ENCODE assay signal across 7 cellular contexts in genomic region chr6:45423111-45423900, GRCh38. TPM values are rescaled to one million over a fixed set of nuclear protein-coding genes. Genes with fewer than 3 reads are reported as not detected.
DNase-seq lines count a peak whose midpoint lies in the region; ATAC-seq, FAIRE-seq and TF ChIP-seq lines count a peak whose summit lies in the region.

No MANE protein-coding gene starts in this region.

- FAIRE-seq in frontal cortex (lab: Jason Lieb, UNC), result no peak

- intact Hi-C loops in activated CD4-positive, alpha-beta memory T cell treated with anti-CD3 and anti-CD28 coated beads for 36 hours (cut with micrococcal nuclease), result loop anchor here (2.0 to 5.0 kb wide), 3 partner anchors 379 to 781 kb away; no protein-coding TSS in a partner anchor

- peaks cover 43% of the 10 kb centered on the region for H3K4me1 Mint-ChIP-seq in activated CD4-positive, alpha-beta memory T cell treated with anti-CD3 and anti-CD28 coated beads for 36 hours (ENCODE audit: low read depth)
- H3K4me1 Mint-ChIP-seq in naive thymus-derived CD8-positive, alpha-beta T cell, result peaks cover 19 to 60% (median 51%) of the 10 kb centered on the region in 4 donors
- peaks cover 23% of the 10 kb centered on the region for H3K4me1 Mint-ChIP-seq in type B pancreatic cell (ENCODE audit: unreplicated experiment)

- ATAC-seq in esophagus mucosa (peak; percentile 6), HG03139 (IDR thresholded peaks at IDR 0.05; ENCODE audit: unreplicated experiment) (no peak)
- peak in 1 of 2 donors; percentile 3 for ATAC-seq in naive thymus-derived CD8-positive, alpha-beta T cell

- CTCF ChIA-PET in activated CD4-positive, alpha-beta memory T cell treated with anti-CD3 and anti-CD28 coated beads for 36 hours (lab: Charles Lee), result interaction anchor here (1.0 to 2.8 kb wide), 4 partner anchors 291 to 768 kb away, joined by 3 to 13 read pairs (median 4); no protein-coding TSS in a partner anchor

- POLR2A ChIA-PET in activated CD4-positive, alpha-beta memory T cell treated with anti-CD3 and anti-CD28 coated beads for 36 hours (lab: Charles Lee), result interaction anchor here (0.6 to 4.1 kb wide), 5 partner anchors 46 to 318 kb away, joined by 3 to 27 read pairs (median 5); partner anchors contain the start of gene SUPT3H
- POLR2A ChIA-PET in naive thymus-derived CD8-positive, alpha-beta T cell (lab: Charles Lee), result interaction anchor here (0.6 to 3.6 kb wide), 5 partner anchors 21 to 768 kb away, joined by 3 to 24 read pairs (median 6); partner anchors contain the start of gene SUPT3H

- peak; percentile 18 for DNase-seq in HCEC 1CT
- peak; percentile 65 for DNase-seq in activated CD4-positive, alpha-beta memory T cell treated with anti-CD3 and anti-CD28 coated beads for 36 hours
- DNase-seq in naive thymus-derived CD8-positive, alpha-beta T cell, result peak in 3 of 10 donors; percentile 15 to 38 (median 29)
- peak; percentile 72 for DNase-seq in type B pancreatic cell (ENCODE audit: extremely low spot score, unreplicated experiment)
- DNase-seq in frontal cortex (ENCODE audit: low spot score in 2 of 2), result no peak

- peaks cover 36% of the 10 kb centered on the region for H3K36me3 Mint-ChIP-seq in activated CD4-positive, alpha-beta memory T cell treated with anti-CD3 and anti-CD28 coated beads for 36 hours
- no peaks in the 10 kb centered on the region for H3K36me3 Mint-ChIP-seq in naive thymus-derived CD8-positive, alpha-beta T cell
- no peaks in the 10 kb centered on the region for H3K36me3 Mint-ChIP-seq in type B pancreatic cell

- H3K27me3 Mint-ChIP-seq in activated CD4-positive, alpha-beta memory T cell treated with anti-CD3 and anti-CD28 coated beads for 36 hours, result no peaks in the 10 kb centered on the region
- peaks cover 0 to 23% (median 0%) of the 10 kb centered on the region in 5 donors for H3K27me3 Mint-ChIP-seq in naive thymus-derived CD8-positive, alpha-beta T cell
- H3K27me3 Mint-ChIP-seq in type B pancreatic cell, result peaks cover 78% of the 10 kb centered on the region

- peak overlapping the region; percentile 91 for H3K4me3 Mint-ChIP-seq in activated CD4-positive, alpha-beta memory T cell treated with anti-CD3 and anti-CD28 coated beads for 36 hours
- peak overlapping the region; percentile 92 to 99 (median 94) for H3K4me3 Mint-ChIP-seq in naive thymus-derived CD8-positive, alpha-beta T cell
- peak overlapping the region; percentile 93 for H3K4me3 Mint-ChIP-seq in type B pancreatic cell

- peak overlapping the region; percentile 95 for H3K27ac Mint-ChIP-seq in activated CD4-positive, alpha-beta memory T cell treated with anti-CD3 and anti-CD28 coated beads for 36 hours
- peak overlapping the region; percentile 86 to 96 (median 92) for H3K27ac Mint-ChIP-seq in naive thymus-derived CD8-positive, alpha-beta T cell
- H3K27ac Mint-ChIP-seq in type B pancreatic cell, result peak overlapping the region; percentile 71

- no peak for TF ChIP-seq CTCF in type B pancreatic cell (conservative IDR thresholded peaks at IDR 0.05)

- H3K9me3 Mint-ChIP-seq in activated CD4-positive, alpha-beta memory T cell treated with anti-CD3 and anti-CD28 coated beads for 36 hours, result no peaks in the 10 kb centered on the region
- no peaks in the 10 kb centered on the region for H3K9me3 Mint-ChIP-seq in naive thymus-derived CD8-positive, alpha-beta T cell
- no peaks in the 10 kb centered on the region for H3K9me3 Mint-ChIP-seq in type B pancreatic cell

RNA-seq across cellular contexts. Expression of gene SUPT3H, which starts 45.6 kb away (rescaled TPM):
- 10 to 100 TPM; 17.4 to 18.2 TPM for total RNA-seq in activated CD4-positive, alpha-beta memory T cell treated with anti-CD3 and anti-CD28 coated beads for 36 hours
- total RNA-seq in esophagus mucosa (2.9 TPM), type B pancreatic cell (ENCODE audit: low replicate concordance) (8.6 and 18.4 TPM in 2 replicates), frontal cortex (63.6 TPM)
- total RNA-seq in naive thymus-derived CD8-positive, alpha-beta T cell, result 10 to 100 TPM; 19.4 to 20.6 TPM
- polyA plus RNA-seq in naive thymus-derived CD8-positive, alpha-beta T cell, result 10 to 100 TPM; 16.9 to 20.8 (median 20.0) TPM

Comparison
In these comparisons a context has a peak if more than half of its experiments do, and no peak if none do; other contexts are left out.
1. DNase-seq: peak in HCEC 1CT (single experiment), activated CD4-positive, alpha-beta memory T cell treated with anti-CD3 and anti-CD28 coated beads for 36 hours (single experiment) and type B pancreatic cell (single experiment); none in frontal cortex (0 of 2).
2. Peak in every context shown above with its lines, with median percentiles within 50 percentile points of each other: H3K27ac Mint-ChIP-seq and H3K4me3 Mint-ChIP-seq.